Comparison of ENCODE assay signal across 14 cellular contexts in genomic region chr5:78574157-78574673, GRCh38.
A peak's percentile ranks its signal among the peaks of the same experiment; 100 is the strongest.
DNase-seq lines count a peak whose midpoint lies in the region; ATAC-seq, FAIRE-seq and TF ChIP-seq lines count a peak whose summit lies in the region.
"Had no signal": no experiment of that assay in that cellular context is flagged by ENCODE, and none has a peak within 500 bp of the region (broad histone marks: within the 10 kb centered on the region; RNA-seq: fewer than 3 reads in every experiment).

No MANE protein-coding gene starts in this region.

- no peak for FAIRE-seq in frontal cortex (lab: Jason Lieb, UNC)

- peaks cover 28 to 55% of the 10 kb centered on the region in 2 donors for H3K4me1 Mint-ChIP-seq in stimulated activated naive B cell treated with anti-CD40 and anti-IgM and Interleukin-4, amounts not matched to agents 10 μg/mL and 1 μg/mL and 100 μg/mL, for 72 hours

- H3K27me3 Mint-ChIP-seq in stimulated activated naive B cell treated with anti-CD40 and anti-IgM and Interleukin-4, amounts not matched to agents 10 μg/mL and 1 μg/mL and 100 μg/mL, for 72 hours: no peaks in the 10 kb centered on the region

- 0 out of 2 replicates have a peak, but pooled peaks cover 4% of the 10 kb centered on the region for H4K20me1 ChIP-seq in SU-DHL-6 (ENCODE audit: low read depth, low read length)

- H3K36me3 ChIP-seq in SU-DHL-6 (ENCODE audit: low read length): no peaks in the 10 kb centered on the region
- H3K36me3 ChIP-seq: SJSA1 had no signal

- peak overlapping the region; percentile 85 for H3K27ac Mint-ChIP-seq in stimulated activated naive B cell treated with anti-CD40 and anti-IgM and Interleukin-4, amounts not matched to agents 10 μg/mL and 1 μg/mL and 100 μg/mL, for 72 hours
- H3K27ac Mint-ChIP-seq: activated CD8-positive, alpha-beta memory T cell treated with anti-CD3 and anti-CD28 coated beads, Interleukin-2, amount 10 ng/mL, durations not matched to agents 7 days and 5 days had no signal

- no peaks in the 10 kb centered on the region for H3K27me3 ChIP-seq in SU-DHL-6 (ENCODE audit: low read length)
- H3K27me3 ChIP-seq: SJSA1 had no signal

- H3K4me3 Mint-ChIP-seq in stimulated activated naive B cell treated with anti-CD40 and anti-IgM and Interleukin-4, amounts not matched to agents 10 μg/mL and 1 μg/mL and 100 μg/mL, for 72 hours: peak overlapping the region in 1 of 2 donors; percentile 68
- H3K4me3 Mint-ChIP-seq: activated CD8-positive, alpha-beta memory T cell treated with anti-CD3 and anti-CD28 coated beads, Interleukin-2, amount 10 ng/mL, durations not matched to agents 7 days and 5 days had no signal

- no peaks in the 10 kb centered on the region for H3K36me3 Mint-ChIP-seq in stimulated activated naive B cell treated with anti-CD40 and anti-IgM and Interleukin-4, amounts not matched to agents 10 μg/mL and 1 μg/mL and 100 μg/mL, for 72 hours
- H3K36me3 Mint-ChIP-seq: activated CD8-positive, alpha-beta memory T cell treated with anti-CD3 and anti-CD28 coated beads, Interleukin-2, amount 10 ng/mL, durations not matched to agents 7 days and 5 days had no signal

- ATAC-seq in left ventricle myocardium superior: peak; percentile 17
- peak; percentile 84 to 85 for ATAC-seq in stimulated activated naive B cell treated with anti-CD40 and anti-IgM and Interleukin-4, amounts not matched to agents 10 μg/mL and 1 μg/mL and 100 μg/mL, for 72 hours (replicated peaks)
- no peak for ATAC-seq in HG03354 (IDR thresholded peaks at IDR 0.05; ENCODE audit: poor library complexity, severe bottlenecking, unreplicated experiment)
- ATAC-seq: activated CD8-positive, alpha-beta memory T cell treated with anti-CD3 and anti-CD28 coated beads, Interleukin-2, amount 10 ng/mL, durations not matched to agents 7 days and 5 days had no signal

- peak overlapping the region; percentile 41 for H3K4me2 ChIP-seq in SU-DHL-6 (ENCODE audit: low read depth, low read length, poor library complexity, severe bottlenecking)

- no peaks in the 10 kb centered on the region for H3K9me3 Mint-ChIP-seq in stimulated activated naive B cell treated with anti-CD40 and anti-IgM and Interleukin-4, amounts not matched to agents 10 μg/mL and 1 μg/mL and 100 μg/mL, for 72 hours

- peak overlapping the region; percentile 65 for H3K27ac ChIP-seq in SU-DHL-6 (ENCODE audit: low read depth, low read length)
- H3K27ac ChIP-seq: parathyroid adenoma, SJSA1 had no signal

- TF ChIP-seq CTCF in GM20000 (IDR thresholded peaks at IDR 0.05; ENCODE audit: extremely low read depth, missing control alignments) (no peak), SU-DHL-6 (IDR thresholded peaks at IDR 0.05; ENCODE audit: insufficient read depth, low read length, poor library complexity, severe bottlenecking) (no peak)

- H3K9me2 ChIP-seq in SU-DHL-6 (replicated peaks; ENCODE audit: insufficient read depth, low read length): no peaks in the 10 kb centered on the region

- intact Hi-C loops in left ventricle myocardium superior (cut with micrococcal nuclease): no loop called here

- no peak overlapping the region for H3K4me3 ChIP-seq in SU-DHL-6 (ENCODE audit: insufficient read depth, low read length, poor library complexity, severe bottlenecking)
- H3K4me3 ChIP-seq: SJSA1 had no signal

- H2AFZ ChIP-seq in SU-DHL-6 (ENCODE audit: low read depth, low read length, severe bottlenecking): no peak overlapping the region
- H2AFZ ChIP-seq: parathyroid adenoma had no signal

- peaks cover 23% of the 10 kb centered on the region; the same call in 1 of the 2 replicates for H3F3A ChIP-seq in SU-DHL-6 (ENCODE audit: insufficient read depth)

- peak overlapping the region; percentile 30 for H3K9ac ChIP-seq in SU-DHL-6 (ENCODE audit: low read length)
- H3K9ac ChIP-seq: parathyroid adenoma had no signal

- peaks cover 91% of the 10 kb centered on the region for H3K79me2 ChIP-seq in SU-DHL-6 (ENCODE audit: insufficient read depth, low read length)
- H3K79me2 ChIP-seq: parathyroid adenoma had no signal

- DNase-seq in GM20000 (ENCODE audit: low spot score): peak; percentile 25
- DNase-seq in left ventricle myocardium superior: no peak
- DNase-seq in stimulated activated naive B cell treated with anti-CD40 and anti-IgM and Interleukin-4, amounts not matched to agents 10 μg/mL and 1 μg/mL and 100 μg/mL, for 72 hours: no peak
- no peak for DNase-seq in NCI-H1694 (lab: John Stamatoyannopoulos, UW)
- no peak for DNase-seq in SW480 (ENCODE audit: low spot score)
- no peak for DNase-seq in frontal cortex (ENCODE audit: low spot score in 2 of 2)
- DNase-seq: activated CD8-positive, alpha-beta memory T cell treated with anti-CD3 and anti-CD28 coated beads, Interleukin-2, amount 10 ng/mL, durations not matched to agents 7 days and 5 days; cerebellar nuclear complex; DND-41; NCI-H1930 had no signal

- no peaks in the 10 kb centered on the region for H3K9me3 ChIP-seq in SU-DHL-6 (ENCODE audit: insufficient read depth, low read length)
- H3K9me3 ChIP-seq: SJSA1 had no signal
